In genomic region chr2:98884658-98885057, GRCh38 we compare ENCODE assay signal across 16 cellular contexts. TPM values are rescaled to one million over a fixed set of nuclear protein-coding genes. Genes with fewer than 3 reads are reported as not detected.
DNase-seq lines count a peak whose midpoint lies in the region; ATAC-seq, FAIRE-seq and TF ChIP-seq lines count a peak whose summit lies in the region.
"Had no signal": no experiment of that assay in that cellular context is flagged by ENCODE, and none has a peak within 500 bp of the region (broad histone marks: within the 10 kb centered on the region; RNA-seq: fewer than 3 reads in every experiment).

No MANE protein-coding gene starts in this region.

- peaks cover 7% of the 10 kb centered on the region for H3K36me3 Mint-ChIP-seq in activated CD8-positive, alpha-beta memory T cell treated with anti-CD3 and anti-CD28 coated beads, Interleukin-2, amount 10 ng/mL, durations not matched to agents 7 days and 5 days

- H3K4me1 ChIP-seq in esophagus (ENCODE audit: control insufficient read depth in 2 of 2, insufficient read depth in 2 of 2, low read length in 1 of 2), result peaks cover 8 to 27% of the 10 kb centered on the region in 2 donors
- peaks cover 0 to 5% (median 0%) of the 10 kb centered on the region in 3 donors for H3K4me1 ChIP-seq in pancreas
- H3K4me1 ChIP-seq: BLaER1 treated with 17β-estradiol and CSF1 and Interleukin-3, amounts not matched to agents 10 nM and 100 nM had no signal

- H3K36me3 ChIP-seq in esophagus (ENCODE audit: control insufficient read depth in 2 of 2, insufficient read depth in 2 of 2, low read length in 1 of 2) (no peaks in the 10 kb centered on the region), pancreas (no peaks in the 10 kb centered on the region)

- H3K27me3 Mint-ChIP-seq in activated CD8-positive, alpha-beta memory T cell treated with anti-CD3 and anti-CD28 coated beads, Interleukin-2, amount 10 ng/mL, durations not matched to agents 7 days and 5 days, result peaks cover 32% of the 10 kb centered on the region

- peaks cover 15% of the 10 kb centered on the region for H3K9me3 Mint-ChIP-seq in activated CD8-positive, alpha-beta memory T cell treated with anti-CD3 and anti-CD28 coated beads, Interleukin-2, amount 10 ng/mL, durations not matched to agents 7 days and 5 days (ENCODE audit: low read depth)

- FAIRE-seq in pancreas (lab: Jason Lieb, UNC), result no peak
- FAIRE-seq: H54 had no signal

- CTCF ChIA-PET in activated CD8-positive, alpha-beta memory T cell treated with anti-CD3 and anti-CD28 coated beads, Interleukin-2, amount 10 ng/mL, durations not matched to agents 7 days and 5 days (lab: Charles Lee), result no interaction called here

- 56 to 62% methylated on average over 2 of the region's 2 CpGs for WGBS in esophagus, 2 donors
- WGBS in pancreas, 2 donors, result 45 to 55% methylated on average over 2 of the region's 2 CpGs

- no peaks in the 10 kb centered on the region for H3K27me3 ChIP-seq in esophagus (ENCODE audit: control insufficient read depth in 1 of 2, insufficient read depth in 2 of 2, low read length in 2 of 2)
- no peaks in the 10 kb centered on the region for H3K27me3 ChIP-seq in pancreas
- H3K27me3 ChIP-seq: BLaER1 treated with 17β-estradiol and CSF1 and Interleukin-3, amounts not matched to agents 10 nM and 100 nM had no signal

- no peak for ATAC-seq in activated CD8-positive, alpha-beta memory T cell treated with anti-CD3 and anti-CD28 coated beads, Interleukin-2, amount 10 ng/mL, durations not matched to agents 7 days and 5 days
- ATAC-seq in pancreas, result peak in 3 of 4 donors; percentile 40 to 80 (median 58)
- ATAC-seq: HCT116 had no signal

- no peaks in the 10 kb centered on the region for H3K4me1 Mint-ChIP-seq in activated CD8-positive, alpha-beta memory T cell treated with anti-CD3 and anti-CD28 coated beads, Interleukin-2, amount 10 ng/mL, durations not matched to agents 7 days and 5 days

- no peak overlapping the region for H3K4me3 ChIP-seq in esophagus (ENCODE audit: low read depth in 1 of 2, low read length in 2 of 2)
- no peak overlapping the region for H3K4me3 ChIP-seq in pancreas
- H3K4me3 ChIP-seq: BLaER1 treated with 17β-estradiol and CSF1 and Interleukin-3, amounts not matched to agents 10 nM and 100 nM; GM23248 had no signal

- no peak overlapping the region for H3K4me3 Mint-ChIP-seq in activated CD8-positive, alpha-beta memory T cell treated with anti-CD3 and anti-CD28 coated beads, Interleukin-2, amount 10 ng/mL, durations not matched to agents 7 days and 5 days
- H3K4me3 Mint-ChIP-seq: CD4-positive, alpha-beta T cell had no signal

- intact Hi-C loops in pancreas (cut with DNase I), result no loop called here

- TF ChIP-seq CTCF in pancreas (IDR thresholded peaks at IDR 0.05), result no peak

- H3K9me3 ChIP-seq in esophagus (ENCODE audit: control insufficient read depth in 2 of 2, insufficient read depth in 1 of 2, low read depth in 1 of 2, low read length in 1 of 2), result peaks cover 0 to 5% of the 10 kb centered on the region in 2 donors
- H3K9me3 ChIP-seq in pancreas, result no peaks in the 10 kb centered on the region

- no peak overlapping the region for H3K27ac Mint-ChIP-seq in activated CD8-positive, alpha-beta memory T cell treated with anti-CD3 and anti-CD28 coated beads, Interleukin-2, amount 10 ng/mL, durations not matched to agents 7 days and 5 days
- H3K27ac Mint-ChIP-seq: CD4-positive, alpha-beta T cell had no signal

- H3K27ac ChIP-seq in esophagus (ENCODE audit: low read depth in 2 of 2, low read length in 1 of 2) (peak overlapping the region; percentile 84 to 94), pancreas (no peak overlapping the region)
- H3K27ac ChIP-seq: BLaER1 treated with 17β-estradiol and CSF1 and Interleukin-3, amounts not matched to agents 10 nM and 100 nM; GM23248 had no signal

- peak; percentile 7 for DNase-seq in activated CD8-positive, alpha-beta memory T cell treated with anti-CD3 and anti-CD28 coated beads, Interleukin-2, amount 10 ng/mL, durations not matched to agents 7 days and 5 days
- DNase-seq in activated CD8-positive, alpha-beta memory T cell treated with anti-CD3 and anti-CD28 coated beads for 24 hours, result no peak
- DNase-seq in pancreas (peak in 3 of 6 donors; percentile 30 to 45 (median 38)), NCI-H1092 (lab: John Stamatoyannopoulos, UW) (no peak), NCI-H510A treated with DMSO at 0.1 percent for 48 hours (lab: John Stamatoyannopoulos, UW) (no peak), C1 segment of cervical spinal cord (lab: John Stamatoyannopoulos, UW) (no peak)
- DNase-seq: 8988T; AML-193; Calu3; CD4-positive, alpha-beta T cell; DMS 273 treated with DMSO at 0.1 percent for 48 hours; GM23248 had no signal

RNA-seq across cellular contexts. Expression of gene CRACDL, which starts 51.4 kb away (rescaled TPM):
- total RNA-seq in activated CD8-positive, alpha-beta memory T cell treated with anti-CD3 and anti-CD28 coated beads, Interleukin-2, amount 10 ng/mL, durations not matched to agents 7 days and 5 days, result under 1 TPM; 0.18 to 0.35 TPM
- polyA plus RNA-seq in esophagus, result 10 to 100 TPM in 1 of 2 donors, 1 to 10 TPM in 1; 9.1 to 15.8 TPM
- total RNA-seq in pancreas, result 10 to 100 TPM in 1 of 6 donors, 1 to 10 TPM in 5; 4.1 to 11.0 (median 6.2) TPM
- polyA plus RNA-seq in pancreas, result 1 to 10 TPM; 3.6 to 5.3 TPM
- total RNA-seq: GM23248 had no signal
- polyA plus RNA-seq: GM23248 had no signal

Comparison
In these comparisons a context has a peak if more than half of its experiments do, and no peak if none do; other contexts are left out.
1. H3K27ac ChIP-seq: peak in esophagus (2 of 2); none in pancreas (0 of 4).